Comparison of ENCODE assay signal across 1 cellular context in the genomic region with DNA sequence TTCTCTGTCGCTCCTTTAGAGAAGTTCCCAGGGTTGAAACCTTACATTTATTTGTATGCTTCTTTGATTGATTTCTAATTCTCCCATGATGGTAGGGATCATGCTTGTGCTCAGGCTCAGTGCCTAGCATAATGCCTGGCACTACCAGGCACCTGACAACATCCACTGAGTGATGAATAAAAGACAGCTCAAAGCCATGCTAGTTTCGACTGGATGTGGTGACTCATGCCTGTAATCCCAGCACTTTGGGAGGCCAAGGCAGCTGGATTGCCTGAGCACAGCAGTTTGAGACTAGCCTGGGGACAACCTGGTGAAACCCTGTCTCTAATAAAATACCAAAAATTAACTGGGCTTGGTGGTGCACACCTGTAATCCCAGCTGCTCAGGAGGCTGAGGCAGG.
TF ChIP-seq lines count a peak whose summit lies in the region.

No MANE protein-coding gene starts in this region.

TF ChIP-seq in HCT116, 20 proteins besides CTCF, POLR2A, EP300 and RAD21 (continued from another document):
- TF ChIP-seq REST (IDR thresholded peaks at IDR 0.05; ENCODE audit: low read depth) (no peak), POLR2AphosphoS5 (IDR thresholded peaks at IDR 0.05; ENCODE audit: low read depth, low read length) (0 out of 2 replicates have a peak, but pooled peaks have one; percentile 19), EGR1 (IDR thresholded peaks at IDR 0.05; ENCODE audit: low read depth) (no peak), ZFX (IDR thresholded peaks at IDR 0.05) (no peak), CEBPB (IDR thresholded peaks at IDR 0.05; ENCODE audit: low read depth) (no peak), CBX3 (IDR thresholded peaks at IDR 0.05; ENCODE audit: low read depth) (peak; percentile 44; the same call in 1 of the 2 replicates), SP1 (IDR thresholded peaks at IDR 0.05; ENCODE audit: low read depth) (peak; percentile 30; the same call in 1 of the 2 replicates), ZNF274 (IDR thresholded peaks at IDR 0.05; ENCODE audit: low read depth, low read length) (no peak), JUND (IDR thresholded peaks at IDR 0.05) (peak; percentile 73)
- TF ChIP-seq, protein P1, sequence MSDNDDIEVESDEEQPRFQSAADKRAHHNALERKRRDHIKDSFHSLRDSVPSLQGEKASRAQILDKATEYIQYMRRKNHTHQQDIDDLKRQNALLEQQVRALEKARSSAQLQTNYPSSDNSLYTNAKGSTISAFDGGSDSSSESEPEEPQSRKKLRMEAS (IDR thresholded peaks at IDR 0.05): peak; percentile 39; the same call in 1 of the 2 replicates
- TF ChIP-seq, protein P2, sequence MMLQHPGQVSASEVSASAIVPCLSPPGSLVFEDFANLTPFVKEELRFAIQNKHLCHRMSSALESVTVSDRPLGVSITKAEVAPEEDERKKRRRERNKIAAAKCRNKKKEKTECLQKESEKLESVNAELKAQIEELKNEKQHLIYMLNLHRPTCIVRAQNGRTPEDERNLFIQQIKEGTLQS (IDR thresholded peaks at IDR 0.05): no peak
